ENCODE assay signal across 17 cellular contexts in genomic region chr22:35456757-35457156, GRCh38. TPM values are rescaled to one million over a fixed set of nuclear protein-coding genes. Genes with fewer than 3 reads are reported as not detected.
DNase-seq lines count a peak whose midpoint lies in the region; ATAC-seq and TF ChIP-seq lines count a peak whose summit lies in the region.
"Had no signal": no experiment of that assay in that cellular context is flagged by ENCODE, and none has a peak within 500 bp of the region (broad histone marks: within the 10 kb centered on the region; RNA-seq: fewer than 3 reads in every experiment).

No MANE protein-coding gene starts in this region.

- no peak overlapping the region for H3K23ac ChIP-seq in neuronal stem cell (ENCODE audit: low read depth, low read length, poor library complexity)

- no peak for ATAC-seq in GM18517 (IDR thresholded peaks at IDR 0.05; ENCODE audit: unreplicated experiment)
- ATAC-seq: A549; CD8-positive, alpha-beta T cell had no signal

- no peaks in the 10 kb centered on the region for H3K27me3 ChIP-seq in neuronal stem cell (ENCODE audit: control insufficient read depth in 3 of 3, insufficient read depth in 3 of 3, low read depth in 1 of 3, low read length in 3 of 3)
- H3K27me3 ChIP-seq: BLaER1 treated with 17β-estradiol and CSF1 and Interleukin-3, amounts not matched to agents 10 nM and 100 nM had no signal

- TF ChIP-seq CTCF in HEK293 (tag by site-specific recombination; IDR thresholded peaks at IDR 0.05) = no peak

- H3K27ac ChIP-seq in HEK293 (ENCODE audit: extremely low read depth, low read depth, low read length) (no peak overlapping the region), neuronal stem cell (replicated peaks; ENCODE audit: low read length) (no peak overlapping the region)
- H3K27ac ChIP-seq: 22Rv1; A549; BLaER1 treated with 17β-estradiol and CSF1 and Interleukin-3, amounts not matched to agents 10 nM and 100 nM; C4-2B had no signal

- H2AFZ ChIP-seq in neuronal stem cell (ENCODE audit: low read length) = no peak overlapping the region

- H3K9ac ChIP-seq in neuronal stem cell (ENCODE audit: low read depth, low read length, poor library complexity) = no peak overlapping the region
- H3K9ac ChIP-seq: BLaER1 treated with 17β-estradiol and CSF1 and Interleukin-3, amounts not matched to agents 10 nM and 100 nM had no signal

- POLR2A ChIA-PET in activated CD4-positive, alpha-beta T cell treated with anti-CD3 and anti-CD28 coated beads, Interleukin-2, amount 10 ng/mL, durations not matched to agents 7 days and 5 days (lab: Charles Lee) = interaction anchor here (0.7 kb wide), 1 partner anchor 13 kb away, joined by 3 read pairs; no protein-coding TSS in a partner anchor
- POLR2A ChIA-PET in HEK293 (lab: Yijun Ruan, JAX) = no interaction called here

- no peaks in the 10 kb centered on the region for H3K9me3 Mint-ChIP-seq in activated CD4-positive, alpha-beta T cell treated with anti-CD3 and anti-CD28 coated beads, Interleukin-2, amount 10 ng/mL, durations not matched to agents 7 days and 5 days
- H3K9me3 Mint-ChIP-seq: CD4-positive, alpha-beta T cell; CD8-positive, alpha-beta T cell had no signal

- no peak overlapping the region for H2BK12ac ChIP-seq in neuronal stem cell (ENCODE audit: low read length)

- H2BK120ac ChIP-seq in neuronal stem cell (ENCODE audit: low read depth, low read length) = no peak overlapping the region

- H3K4me1 ChIP-seq in HEK293 (ENCODE audit: control insufficient read depth, insufficient read depth, low read length) = no peaks in the 10 kb centered on the region
- peaks cover 18 to 19% of the 10 kb centered on the region in 2 donors for H3K4me1 ChIP-seq in neuronal stem cell (ENCODE audit: control insufficient read depth in 2 of 2, insufficient read depth in 1 of 2, low read depth in 1 of 2, low read length in 2 of 2)
- H3K4me1 ChIP-seq: A549, Caco-2 had no signal

- H3K9me3 ChIP-seq in HEK293 (ENCODE audit: control insufficient read depth, insufficient read depth, low read depth, low read length) = no peaks in the 10 kb centered on the region
- peaks cover 0 to 2% of the 10 kb centered on the region in 2 donors for H3K9me3 ChIP-seq in neuronal stem cell (replicated peaks in 1 of 2; ENCODE audit: control insufficient read depth in 2 of 2, insufficient read depth in 1 of 2, low read depth in 1 of 2, low read length in 2 of 2)
- H3K9me3 ChIP-seq: A549; BLaER1 treated with 17β-estradiol and CSF1 and Interleukin-3, amounts not matched to agents 10 nM and 100 nM; Caco-2 had no signal

- CTCF ChIA-PET in activated CD4-positive, alpha-beta T cell treated with anti-CD3 and anti-CD28 coated beads, Interleukin-2, amount 10 ng/mL, durations not matched to agents 7 days and 5 days (lab: Charles Lee) = interaction anchor here (0.7 to 1.3 kb wide), 2 partner anchors 73 to 77 kb away, joined by 3 read pairs; no protein-coding TSS in a partner anchor
- CTCF ChIA-PET in HEK293 (lab: Yijun Ruan, JAX) = interaction anchor here (0.6 to 0.8 kb wide), 3 partner anchors 12 to 322 kb away, joined by 3 read pairs; no protein-coding TSS in a partner anchor

- no peaks in the 10 kb centered on the region for H3K27me3 Mint-ChIP-seq in activated CD4-positive, alpha-beta T cell treated with anti-CD3 and anti-CD28 coated beads, Interleukin-2, amount 10 ng/mL, durations not matched to agents 7 days and 5 days
- H3K27me3 Mint-ChIP-seq: B cell; CD4-positive, alpha-beta T cell had no signal

- WGBS in neuronal stem cell (ENCODE audit: extremely low coverage in 2 of 2, insufficient read length in 2 of 2, insufficient replicate concordance in 1 of 2), 2 donors = no CpG with 5 or more reads among the region's 10 CpGs

- H4K8ac ChIP-seq in neuronal stem cell (ENCODE audit: low read depth, low read length) = no peak overlapping the region

- no peaks in the 10 kb centered on the region for H3K36me3 Mint-ChIP-seq in activated CD4-positive, alpha-beta T cell treated with anti-CD3 and anti-CD28 coated beads, Interleukin-2, amount 10 ng/mL, durations not matched to agents 7 days and 5 days (ENCODE audit: low read depth)
- H3K36me3 Mint-ChIP-seq: CD8-positive, alpha-beta T cell had no signal

- H3K27ac Mint-ChIP-seq in activated CD4-positive, alpha-beta T cell treated with anti-CD3 and anti-CD28 coated beads, Interleukin-2, amount 10 ng/mL, durations not matched to agents 7 days and 5 days = peak overlapping the region; percentile 19
- H3K27ac Mint-ChIP-seq: B cell; CD4-positive, alpha-beta T cell; CD8-positive, alpha-beta T cell had no signal

- no peak overlapping the region for H3K4me3 Mint-ChIP-seq in activated CD4-positive, alpha-beta T cell treated with anti-CD3 and anti-CD28 coated beads, Interleukin-2, amount 10 ng/mL, durations not matched to agents 7 days and 5 days
- H3K4me3 Mint-ChIP-seq: B cell; CD4-positive, alpha-beta T cell; CD8-positive, alpha-beta T cell had no signal

- H2BK5ac ChIP-seq in neuronal stem cell (ENCODE audit: low read length) = no peak overlapping the region

- no peak for DNase-seq in activated CD4-positive, alpha-beta T cell treated with anti-CD3 and anti-CD28 coated beads, Interleukin-2, amount 10 ng/mL, durations not matched to agents 7 days and 5 days
- DNase-seq in activated CD4-positive, alpha-beta T cell treated with anti-CD3 and anti-CD28 coated beads for 1 hour = no peak
- DNase-seq in neuronal stem cell (ENCODE audit: low spot score) = no peak
- DNase-seq: AML-193; Caco-2; Calu3; CD4-positive, alpha-beta T cell; CD8-positive, alpha-beta T cell; DMS79 treated with DMSO at 0.1 percent for 48 hours; GF-D8 had no signal

- no peaks in the 10 kb centered on the region for H3K4me1 Mint-ChIP-seq in activated CD4-positive, alpha-beta T cell treated with anti-CD3 and anti-CD28 coated beads, Interleukin-2, amount 10 ng/mL, durations not matched to agents 7 days and 5 days
- H3K4me1 Mint-ChIP-seq: B cell had no signal

- peak overlapping the region; percentile 32 for H3K18ac ChIP-seq in neuronal stem cell (ENCODE audit: low read length)

- no peak overlapping the region for H3K4me2 ChIP-seq in neuronal stem cell (ENCODE audit: insufficient read depth, low read length, poor library complexity, severe bottlenecking)
- H3K4me2 ChIP-seq: A549; BLaER1 treated with 17β-estradiol and CSF1 and Interleukin-3, amounts not matched to agents 10 nM and 100 nM had no signal

- H4K91ac ChIP-seq in neuronal stem cell (ENCODE audit: low read depth, low read length, poor library complexity) = no peak overlapping the region

- H3K14ac ChIP-seq in neuronal stem cell (ENCODE audit: low read length) = no peak overlapping the region

- H2AK5ac ChIP-seq in neuronal stem cell (ENCODE audit: low read depth, low read length) = no peak overlapping the region

- H3K79me1 ChIP-seq in neuronal stem cell (ENCODE audit: low read depth, low read length) = no peaks in the 10 kb centered on the region

- H3K36me3 ChIP-seq in HEK293 (ENCODE audit: control insufficient read depth in 2 of 2, insufficient read depth in 1 of 2, low read length in 2 of 2) (peaks cover 0 to 3% of the 10 kb centered on the region in 2 experiments; a peak in 1 of 3 replicates), neuronal stem cell (replicated peaks in 1 of 2; ENCODE audit: control insufficient read depth in 2 of 2, insufficient read depth in 2 of 2, low read length in 2 of 2) (peaks cover 0 to 2% of the 10 kb centered on the region in 2 donors)
- H3K36me3 ChIP-seq: BLaER1 treated with 17β-estradiol and CSF1 and Interleukin-3, amounts not matched to agents 10 nM and 100 nM had no signal

- no peak overlapping the region for H2BK15ac ChIP-seq in neuronal stem cell (ENCODE audit: low read length)

- H3K4ac ChIP-seq in neuronal stem cell (ENCODE audit: low read length) = no peak overlapping the region

- H3K4me3 ChIP-seq in HEK293 (ENCODE audit: low read depth, low read length) (no peak overlapping the region), neuronal stem cell (ENCODE audit: low read length in 2 of 2) (no peak overlapping the region)
- H3K4me3 ChIP-seq: A549; BLaER1 treated with 17β-estradiol and CSF1 and Interleukin-3, amounts not matched to agents 10 nM and 100 nM had no signal

TF ChIP-seq in HEK293, 187 proteins besides CTCF, POLR2A, EP300 and RAD21:
- TF ChIP-seq ZNF639 (tag by site-specific recombination; IDR thresholded peaks at IDR 0.05) (no peak), ZNF121 (tag by site-specific recombination; IDR thresholded peaks at IDR 0.05) (peak; percentile 92)

RNA-seq across cellular contexts. Expression of gene MCM5, which starts 56.8 kb away (rescaled TPM):
- 100 to 1,000 TPM; 208 to 233 TPM for total RNA-seq in activated CD4-positive, alpha-beta T cell treated with anti-CD3 and anti-CD28 coated beads, Interleukin-2, amount 10 ng/mL, durations not matched to agents 7 days and 5 days
- 43.8 TPM for polyA plus RNA-seq in neuronal stem cell (2013, experiment 1 of 2)
- polyA plus RNA-seq in neuronal stem cell (2013, experiment 2 of 2) = 41.6 TPM
